ENCODE assay signal across 29 cellular contexts in the genomic region with DNA sequence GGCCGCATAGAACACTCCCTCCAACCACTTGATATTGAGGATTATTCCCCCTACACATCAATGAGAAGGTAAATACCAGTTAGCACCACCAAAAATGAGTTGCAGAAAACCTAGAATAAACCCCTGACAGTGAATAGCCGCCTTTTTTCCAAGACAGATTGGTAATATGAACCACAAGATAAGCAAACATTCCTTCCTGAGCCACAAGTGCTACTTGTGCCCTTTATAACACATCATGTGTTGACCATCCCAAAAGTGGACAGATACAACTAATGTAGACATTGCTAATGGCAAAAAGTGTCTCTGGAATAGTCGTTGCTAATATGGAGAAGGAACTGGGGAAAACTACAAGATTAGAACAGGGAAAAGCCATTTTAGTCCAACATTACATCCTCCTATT. TPM values are rescaled to one million over a fixed set of nuclear protein-coding genes. Genes with fewer than 3 reads are reported as not detected.
DNase-seq lines count a peak whose midpoint lies in the region; ATAC-seq and TF ChIP-seq lines count a peak whose summit lies in the region.
"Had no signal": no experiment of that assay in that cellular context is flagged by ENCODE, and none has a peak within 500 bp of the region (broad histone marks: within the 10 kb centered on the region; RNA-seq: fewer than 3 reads in every experiment).

No MANE protein-coding gene starts in this region.

- no peaks in the 10 kb centered on the region for H3K36me3 ChIP-seq in heart left ventricle
- H3K36me3 ChIP-seq: BLaER1 had no signal

- ATAC-seq in HG02938 (IDR thresholded peaks at IDR 0.05; ENCODE audit: unreplicated experiment) = no peak
- ATAC-seq in heart left ventricle = no peak
- ATAC-seq: GM12878, Panc1 had no signal

- no peaks in the 10 kb centered on the region for H3K27me3 ChIP-seq in HL-60 (ENCODE audit: insufficient read depth, poor library complexity, severe bottlenecking)
- no peaks in the 10 kb centered on the region for H3K27me3 ChIP-seq in heart left ventricle
- H3K27me3 ChIP-seq: BLaER1 had no signal

- H3K4me3 ChIP-seq in HL-60 (replicated peaks; ENCODE audit: insufficient read depth, low read length) = no peak overlapping the region
- H3K4me3 ChIP-seq in choroid plexus epithelial cell (ENCODE audit: low read depth, low read length) = no peak overlapping the region
- no peak overlapping the region for H3K4me3 ChIP-seq in heart left ventricle
- H3K4me3 ChIP-seq: BLaER1, GM12878, GM23248 had no signal

- peaks cover 0 to 18% (median 0%) of the 10 kb centered on the region in 12 donors for H3K4me1 ChIP-seq in heart left ventricle
- H3K4me1 ChIP-seq: Caco-2 had no signal

- intact Hi-C loops in heart left ventricle (cut with DNase I) = no loop called here

- TF ChIP-seq CTCF in HL-60 (IDR thresholded peaks at IDR 0.05; ENCODE audit: insufficient read depth, low read length) (no peak), choroid plexus epithelial cell (conservative IDR thresholded peaks at IDR 0.05; ENCODE audit: low read depth, low read length) (no peak), heart left ventricle (IDR thresholded peaks at IDR 0.05) (no peak)

- 49 to 55% (median 51%) methylated on average over 3 of the region's 3 CpGs for WGBS in heart left ventricle, 4 donors

- DNase-seq in HL-60 (ENCODE audit: low read depth in 1 of 2, low spot score in 1 of 2) = no peak
- peak; percentile 54 for DNase-seq in OCI-M1 (lab: John Stamatoyannopoulos, UW)
- DNase-seq in choroid plexus epithelial cell (ENCODE audit: low read depth) = peak; percentile 10
- peak; percentile 10 for DNase-seq in myocyte (ENCODE audit: low read depth)
- no peak for DNase-seq in NCI-H510A (lab: John Stamatoyannopoulos, UW)
- DNase-seq in iPS-NIHi11 (ENCODE audit: low spot score) = no peak
- DNase-seq in heart left ventricle = no peak
- DNase-seq: Caco-2; CD4-positive, alpha-beta memory T cell; DMS 273 treated with DMSO at 0.1 percent for 48 hours; DMS79; EL; GM23248; H7; MM.1S; NCI-H1092; NCI-H1436; NCI-H187; NCI-H2171 treated with DMSO at 0.1 percent for 48 hours; NCI-H345; NCI-H524; NCI-H748 treated with DMSO at 0.1 percent for 48 hours; SHP77 had no signal

- H3K27ac ChIP-seq in HL-60 (replicated peaks) (peak overlapping the region; percentile 77), heart left ventricle (no peak overlapping the region)
- H3K27ac ChIP-seq: BLaER1, GM23248, RWPE1 had no signal

- TF ChIP-seq POLR2A in heart left ventricle (IDR thresholded peaks at IDR 0.05) = no peak

- no peaks in the 10 kb centered on the region for H3K9me3 ChIP-seq in heart left ventricle
- H3K9me3 ChIP-seq: BLaER1, Caco-2 had no signal

RNA-seq across cellular contexts. Expression of a gene that starts 17.2 kb away (rescaled TPM):
- not detected in 2 replicates for total RNA-seq in myocyte
- 0.30 TPM for polyA plus RNA-seq in myocyte (2012)
- under 1 TPM in 4 of 9 donors, not detected in 5; 0.15 to 0.32 (median 0.28) TPM for total RNA-seq in heart left ventricle
- not detected for polyA plus RNA-seq in heart left ventricle
- total RNA-seq: GM23248, HT1080 had no signal
- polyA plus RNA-seq: CD4-positive, alpha-beta memory T cell had no signal

RNA-seq across cellular contexts. Expression of a gene that starts 28.9 kb away (rescaled TPM):
- total RNA-seq in myocyte = 0.99 and 1.7 TPM in 2 replicates
- 0.79 TPM for polyA plus RNA-seq in myocyte (2012)
- 1 to 10 TPM in 1 of 9 donors, under 1 TPM in 1, not detected in 7; 0.35 to 1.2 TPM for total RNA-seq in heart left ventricle
- under 1 TPM; 0.08 to 0.36 TPM for polyA plus RNA-seq in heart left ventricle
- polyA plus RNA-seq: CD4-positive, alpha-beta memory T cell had no signal

RNA-seq across cellular contexts. Expression of a gene that starts 29.2 kb away (rescaled TPM):
- total RNA-seq in myocyte (5.5 and 6.0 TPM in 2 replicates), heart left ventricle (1 to 10 TPM; 5.2 to 9.5 (median 7.8) TPM)
- polyA plus RNA-seq in myocyte (2012) = 3.8 TPM
- 1 to 10 TPM; 1.5 to 5.0 TPM for polyA plus RNA-seq in heart left ventricle

RNA-seq across cellular contexts. Expression of a gene that starts 51.3 kb away (rescaled TPM):
- total RNA-seq in myocyte (20.0 and 20.2 TPM in 2 replicates), heart left ventricle (10 to 100 TPM in 8 of 9 donors, 1 to 10 TPM in 1; 9.7 to 18.4 (median 14.4) TPM)
- 27.2 TPM for polyA plus RNA-seq in myocyte (2012)
- polyA plus RNA-seq in heart left ventricle = 10 to 100 TPM in 1 of 2 donors, 1 to 10 TPM in 1; 6.6 to 13.5 TPM

RNA-seq across cellular contexts. Expression of a gene that starts 51.8 kb away (rescaled TPM):
- total RNA-seq in myocyte (165 and 207 TPM in 2 replicates), heart left ventricle (100 to 1,000 TPM; 112 to 210 (median 152) TPM)
- polyA plus RNA-seq in myocyte (2012) = 138 TPM
- polyA plus RNA-seq in heart left ventricle = 100 to 1,000 TPM; 137 to 256 TPM

Comparison
In these comparisons a context has a peak if more than half of its experiments do, and no peak if none do; other contexts are left out.
1. DNase-seq: peak in OCI-M1 (single experiment), choroid plexus epithelial cell (single experiment) and myocyte (single experiment); none in HL-60 (0 of 2), NCI-H510A (single experiment), iPS-NIHi11 (single experiment) and heart left ventricle (0 of 5).